ENCODE assay signal across 27 cellular contexts in the genomic region with DNA sequence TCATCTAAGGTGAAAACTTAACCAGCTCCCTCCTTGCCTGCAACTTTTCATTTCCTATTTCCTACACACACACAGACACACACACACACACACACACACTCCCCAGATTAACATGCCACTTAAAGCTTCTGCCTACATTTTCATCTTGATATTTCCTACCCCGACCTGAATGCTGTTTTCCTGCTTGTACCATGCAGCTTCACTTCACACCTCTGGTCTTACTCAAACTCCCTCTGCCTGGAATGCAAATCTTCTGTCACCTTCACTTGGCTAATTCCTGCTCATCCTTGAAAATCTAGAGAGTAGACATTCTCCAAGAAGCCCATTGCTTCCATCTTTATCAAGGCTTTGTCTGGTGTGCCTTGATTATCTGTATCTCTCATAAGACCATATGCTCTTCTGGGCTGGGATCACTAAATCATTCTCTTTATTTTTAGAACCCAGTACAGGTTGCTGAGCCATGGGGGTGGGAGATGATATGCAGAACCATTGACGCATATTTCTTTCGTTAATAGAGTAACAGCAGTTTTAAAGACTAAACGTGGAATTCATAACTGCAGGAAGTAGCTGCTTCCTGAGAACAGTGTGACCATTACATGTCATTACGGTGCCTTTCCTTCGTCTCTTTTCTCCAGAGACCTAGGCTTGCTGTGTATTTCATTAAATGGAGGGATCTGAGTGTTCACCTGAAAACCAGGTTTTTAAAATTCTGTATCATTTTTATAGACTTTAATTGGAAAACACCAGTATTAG. TPM values are rescaled to one million over a fixed set of nuclear protein-coding genes. Genes with fewer than 3 reads are reported as not detected.
"Had no signal": no experiment of that assay in that cellular context is flagged by ENCODE, and none has a peak within 500 bp of the region (broad histone marks: within the 10 kb centered on the region; RNA-seq: fewer than 3 reads in every experiment).

No MANE protein-coding gene starts in this region.

- H3K27me3 Mint-ChIP-seq: activated CD4-positive, alpha-beta memory T cell treated with anti-CD3 and anti-CD28 coated beads, Interleukin-2, amount 10 ng/mL, durations not matched to agents 7 days and 5 days; activated CD4-positive, alpha-beta T cell treated with anti-CD3 and anti-CD28 coated beads, Interleukin-2, amount 10 ng/mL, durations not matched to agents 24 days and 14 days; activated CD8-positive, alpha-beta memory T cell treated with anti-CD3 and anti-CD28 coated beads, Interleukin-2, amount 10 ng/mL, durations not matched to agents 7 days and 5 days; stimulated activated naive CD8-positive, alpha-beta T cell treated with anti-CD3 and anti-CD28 coated beads, Interleukin-15, amount 100 ng/mL, for 72 hours; T-cell had no signal

- H3K4me3 Mint-ChIP-seq: activated CD4-positive, alpha-beta memory T cell treated with anti-CD3 and anti-CD28 coated beads, Interleukin-2, amount 10 ng/mL, durations not matched to agents 7 days and 5 days; activated CD4-positive, alpha-beta T cell treated with anti-CD3 and anti-CD28 coated beads, Interleukin-2, amount 10 ng/mL, durations not matched to agents 24 days and 14 days; activated CD8-positive, alpha-beta memory T cell treated with anti-CD3 and anti-CD28 coated beads, Interleukin-2, amount 10 ng/mL, durations not matched to agents 7 days and 5 days; nephron progenitor cell; stimulated activated naive CD8-positive, alpha-beta T cell treated with anti-CD3 and anti-CD28 coated beads, Interleukin-15, amount 100 ng/mL, for 72 hours; T-cell had no signal

- H3K4me3 ChIP-seq: body of pancreas, cardiac muscle cell, mucosa of descending colon, pancreas, psoas muscle, right atrium auricular region, tibial artery had no signal

- H3K9me3 Mint-ChIP-seq: activated CD4-positive, alpha-beta memory T cell treated with anti-CD3 and anti-CD28 coated beads, Interleukin-2, amount 10 ng/mL, durations not matched to agents 7 days and 5 days; activated CD4-positive, alpha-beta T cell treated with anti-CD3 and anti-CD28 coated beads, Interleukin-2, amount 10 ng/mL, durations not matched to agents 24 days and 14 days; nephron progenitor cell; stimulated activated naive CD8-positive, alpha-beta T cell treated with anti-CD3 and anti-CD28 coated beads, Interleukin-15, amount 100 ng/mL, for 72 hours; T-cell had no signal

- H3K36me3 Mint-ChIP-seq: activated CD8-positive, alpha-beta memory T cell treated with anti-CD3 and anti-CD28 coated beads, Interleukin-2, amount 10 ng/mL, durations not matched to agents 7 days and 5 days had no signal

- H3K27me3 ChIP-seq: body of pancreas, cardiac muscle cell, pancreas, right atrium auricular region, tibial artery had no signal

- DNase-seq: activated CD4-positive, alpha-beta memory T cell treated with anti-CD3 and anti-CD28 coated beads, Interleukin-2, amount 10 ng/mL, durations not matched to agents 7 days and 5 days; activated CD4-positive, alpha-beta T cell treated with anti-CD3 and anti-CD28 coated beads, Interleukin-2, amount 10 ng/mL, durations not matched to agents 24 days and 14 days; activated CD8-positive, alpha-beta memory T cell treated with anti-CD3 and anti-CD28 coated beads, Interleukin-2, amount 10 ng/mL, durations not matched to agents 7 days and 5 days; activated effector memory CD4-positive, alpha-beta T cell treated with anti-CD3 and anti-CD28 coated beads, Interleukin-2, amount 50 U/mL, for 16 hours; activated naive CD4-positive, alpha-beta T cell treated with anti-CD3 and anti-CD28 coated beads, Interleukin-2, amount 50 U/mL, for 16 hours; activated T-cell treated with anti-CD3 and anti-CD28 coated beads for 4 hours; anterior cingulate cortex; body of pancreas; effector CD8-positive, alpha-beta T cell; foreskin melanocyte; left colon; mesenchymal stem cell; mucosa of descending colon; nephron progenitor cell; pancreas; psoas muscle; stimulated activated CD4-positive, alpha-beta T cell treated with anti-CD3 and anti-CD28 coated beads, Interleukin-12 subunit alpha, Interleukin-12 subunit beta, amount 100 ng/mL, for 4 hours; stimulated activated naive CD8-positive, alpha-beta T cell treated with anti-CD3 and anti-CD28 coated beads, Interleukin-15, amount 100 ng/mL, for 72 hours; T-cell; tibial artery had no signal

- H3K36me3 ChIP-seq: cardiac muscle cell, pancreas had no signal

- ATAC-seq: activated CD4-positive, CD25-positive, alpha-beta regulatory T cell treated with anti-CD3 and anti-CD28 coated beads, Interleukin-2, amount 50 U/mL, for 24 hours; activated CD8-positive, alpha-beta memory T cell treated with anti-CD3 and anti-CD28 coated beads, Interleukin-2, amount 10 ng/mL, durations not matched to agents 7 days and 5 days; body of pancreas; esophagus mucosa; left colon; mucosa of descending colon; pancreas; psoas muscle; stimulated activated naive CD8-positive, alpha-beta T cell treated with anti-CD3 and anti-CD28 coated beads, Interleukin-15, amount 100 ng/mL, for 72 hours; T-cell had no signal

- H3K27ac Mint-ChIP-seq: activated CD4-positive, alpha-beta memory T cell treated with anti-CD3 and anti-CD28 coated beads, Interleukin-2, amount 10 ng/mL, durations not matched to agents 7 days and 5 days; activated CD4-positive, alpha-beta T cell treated with anti-CD3 and anti-CD28 coated beads, Interleukin-2, amount 10 ng/mL, durations not matched to agents 24 days and 14 days; activated CD8-positive, alpha-beta memory T cell treated with anti-CD3 and anti-CD28 coated beads, Interleukin-2, amount 10 ng/mL, durations not matched to agents 7 days and 5 days; stimulated activated naive CD8-positive, alpha-beta T cell treated with anti-CD3 and anti-CD28 coated beads, Interleukin-15, amount 100 ng/mL, for 72 hours; T-cell had no signal

- H3K4me1 ChIP-seq: body of pancreas, pancreas, psoas muscle, right atrium auricular region, tibial artery had no signal

- H3K9me3 ChIP-seq: body of pancreas, mucosa of descending colon, pancreas, psoas muscle, right atrium auricular region, tibial artery had no signal

- H3K4me1 Mint-ChIP-seq: activated CD4-positive, alpha-beta memory T cell treated with anti-CD3 and anti-CD28 coated beads, Interleukin-2, amount 10 ng/mL, durations not matched to agents 7 days and 5 days; activated CD8-positive, alpha-beta memory T cell treated with anti-CD3 and anti-CD28 coated beads, Interleukin-2, amount 10 ng/mL, durations not matched to agents 7 days and 5 days; stimulated activated naive CD8-positive, alpha-beta T cell treated with anti-CD3 and anti-CD28 coated beads, Interleukin-15, amount 100 ng/mL, for 72 hours had no signal

- H3K27ac ChIP-seq: body of pancreas, cardiac muscle cell, pancreas, psoas muscle, right atrium auricular region, tibial artery had no signal

RNA-seq across cellular contexts. Expression of gene CNMD, which starts 37.7 kb away (rescaled TPM):
- total RNA-seq: activated CD4-positive, alpha-beta memory T cell treated with anti-CD3 and anti-CD28 coated beads, Interleukin-2, amount 10 ng/mL, durations not matched to agents 7 days and 5 days; activated CD4-positive, alpha-beta T cell treated with anti-CD3 and anti-CD28 coated beads, Interleukin-2, amount 10 ng/mL, durations not matched to agents 24 days and 14 days; activated CD8-positive, alpha-beta memory T cell treated with anti-CD3 and anti-CD28 coated beads, Interleukin-2, amount 10 ng/mL, durations not matched to agents 7 days and 5 days; chondrocyte; esophagus mucosa; left colon; lower leg skin; psoas muscle; right atrium auricular region; T-cell; ureter had no signal
- polyA plus RNA-seq: psoas muscle had no signal
